In the genomic region with DNA sequence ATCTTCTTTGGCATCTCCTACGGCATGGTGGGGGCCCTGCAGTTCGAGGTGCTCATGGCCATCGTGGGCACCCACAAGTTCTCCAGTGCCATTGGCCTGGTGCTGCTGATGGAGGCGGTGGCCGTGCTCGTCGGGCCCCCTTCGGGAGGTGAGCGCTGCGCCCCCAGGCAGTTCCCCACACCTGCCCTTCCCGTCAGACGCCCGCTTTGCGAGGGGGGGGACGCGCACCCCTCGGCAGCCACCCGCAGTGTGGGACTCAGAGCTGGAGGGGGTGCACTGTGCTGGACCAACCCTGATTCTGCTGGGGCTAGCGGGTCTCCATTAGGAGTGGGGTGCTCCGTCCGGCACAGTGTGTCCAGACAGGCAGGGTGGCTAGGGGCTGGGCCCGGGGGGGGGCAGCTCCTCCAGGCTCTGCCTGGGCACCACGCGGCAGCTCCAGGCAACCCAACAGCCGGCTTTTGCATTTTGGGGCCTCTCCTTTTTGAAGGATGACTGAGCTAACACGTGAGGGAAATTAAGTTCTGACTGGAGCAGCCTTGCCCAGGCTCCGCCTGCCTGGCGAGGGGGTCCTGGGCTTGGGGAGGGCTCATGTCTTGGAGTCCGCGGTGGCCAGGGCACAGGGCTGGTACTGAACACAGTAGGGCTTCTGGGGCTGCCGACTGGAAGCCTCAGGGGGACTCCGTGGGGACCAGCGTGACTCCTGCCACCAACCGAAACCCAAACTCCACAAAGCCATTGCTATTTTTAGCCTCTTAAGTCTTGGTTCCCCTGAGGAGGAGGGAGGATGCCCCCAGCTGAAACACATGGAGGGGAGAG, we compare ENCODE assay signal across 10 cellular contexts. TPM values are rescaled to one million over a fixed set of nuclear protein-coding genes. Genes with fewer than 3 reads are reported as not detected.
A peak's percentile ranks its signal among the peaks of the same experiment; 100 is the strongest.
DNase-seq lines count a peak whose midpoint lies in the region; ATAC-seq and TF ChIP-seq lines count a peak whose summit lies in the region.
"Had no signal": no experiment of that assay in that cellular context is flagged by ENCODE, and none has a peak within 500 bp of the region (broad histone marks: within the 10 kb centered on the region; RNA-seq: fewer than 3 reads in every experiment).

No MANE protein-coding gene starts in this region.

- no peak overlapping the region for H3K9ac ChIP-seq in mammary epithelial cell (ENCODE audit: insufficient read depth, low read length)

- BruUV-seq in mammary epithelial cell (replicated peaks; lab: Mats Ljungman, UMichigan), result no TSS peak

- H3K4me1 ChIP-seq in heart left ventricle (peaks cover 49 to 94% (median 66%) of the 10 kb centered on the region in 12 donors), mammary epithelial cell (ENCODE audit: insufficient read depth, low read length) (peaks cover 83% of the 10 kb centered on the region), vagina (peaks cover 89% of the 10 kb centered on the region)

- no peak for ATAC-seq in heart left ventricle
- no peak for ATAC-seq in left cardiac atrium
- no peak for ATAC-seq in naive B cell (ENCODE audit: low read depth in 2 of 2)
- ATAC-seq in GM18861 (IDR thresholded peaks at IDR 0.05; ENCODE audit: unreplicated experiment), result no peak
- no peak for ATAC-seq in HG03280 (IDR thresholded peaks at IDR 0.05; ENCODE audit: unreplicated experiment)

- peaks cover 13% of the 10 kb centered on the region for H4K20me1 ChIP-seq in mammary epithelial cell (ENCODE audit: insufficient read depth, low read length)

- peak overlapping the region in 11 of 12 donors; percentile 28 to 86 (median 61) for H3K27ac ChIP-seq in heart left ventricle
- no peak overlapping the region for H3K27ac ChIP-seq in mammary epithelial cell (ENCODE audit: insufficient read depth, low read depth, low read length)
- H3K27ac ChIP-seq in vagina, result peak overlapping the region; percentile 85
- H3K27ac ChIP-seq: SJSA1 had no signal

- peak overlapping the region in 3 of 6 donors; percentile 22 to 81 (median 60) for H3K27ac Mint-ChIP-seq in naive B cell

- intact Hi-C loops in heart left ventricle (cut with DNase I), result loop anchor here in 8 of 10 donors (2.0 to 10.0 kb wide), 6 partner anchors 34 to 87 kb away; partner anchors contain the start of gene CSNK1D (in 2 of the 8)
- intact Hi-C loops in left cardiac atrium (cut with DNase I), result loop anchor here (2.0 to 5.0 kb wide), 3 partner anchors 34 to 84 kb away; partner anchors contain the start of gene CSNK1D (in 1 of the 2)
- intact Hi-C loops in mammary epithelial cell (cut with micrococcal nuclease), result no loop called here
- intact Hi-C loops in vagina (cut with DNase I), result no loop called here

- peak overlapping the region; percentile 56 for H3K4me2 ChIP-seq in mammary epithelial cell (ENCODE audit: insufficient read depth, low read depth, low read length)

- in situ Hi-C loops in mammary epithelial cell (cut with MboI; ENCODE audit: low sequenced_read_pairs in 2 of 2), result no loop called here

- no peaks in the 10 kb centered on the region for H3K36me3 Mint-ChIP-seq in naive B cell

- H3K9me3 Mint-ChIP-seq in naive B cell, result peaks cover 0 to 2% (median 0%) of the 10 kb centered on the region in 7 donors

- 74 to 76% (median 75%) methylated on average over 30 to 34 of the region's 34 CpGs for WGBS in heart left ventricle, 4 donors
- WGBS in mammary epithelial cell (ENCODE audit: low coverage, missing lambda C conversion rate), result 87% methylated on average over 11 of the region's 34 CpGs

- dilution Hi-C loops in mammary epithelial cell (cut with HindIII; ENCODE audit: low sequenced_read_pairs), result no loop called here

- peaks cover 26 to 58% (median 28%) of the 10 kb centered on the region in 3 donors for H3K4me1 Mint-ChIP-seq in naive B cell

- H3K4me3 ChIP-seq in heart left ventricle, result peak overlapping the region in 8 of 12 donors; percentile 0 to 34 (median 22)
- no peak overlapping the region for H3K4me3 ChIP-seq in mammary epithelial cell (replicated peaks in 1 of 3; ENCODE audit: insufficient read depth in 1 of 3, low read depth in 2 of 3, low read length in 3 of 3)
- peak overlapping the region; percentile 21 to 39 for H3K4me3 ChIP-seq in vagina
- H3K4me3 ChIP-seq: SJSA1 had no signal

- H3K36me3 ChIP-seq in heart left ventricle (peaks cover 0 to 53% (median 9%) of the 10 kb centered on the region in 9 donors), mammary epithelial cell (ENCODE audit: insufficient read depth, low read length) (peaks cover 5% of the 10 kb centered on the region), vagina (no peaks in the 10 kb centered on the region)

- no peak for TF ChIP-seq CTCF in heart left ventricle (IDR thresholded peaks at IDR 0.05)
- no peak for TF ChIP-seq CTCF in mammary epithelial cell (conservative IDR thresholded peaks at IDR 0.05 in 1 of 2, IDR thresholded peaks at IDR 0.05 in 1 of 2; ENCODE audit: extremely low read depth in 1 of 2, insufficient read depth in 1 of 2, low read depth in 1 of 2, low read length in 2 of 2)
- TF ChIP-seq CTCF in vagina (IDR thresholded peaks at IDR 0.05), result no peak

- TF ChIP-seq POLR2A in heart left ventricle (IDR thresholded peaks at IDR 0.05) (no peak), vagina (IDR thresholded peaks at IDR 0.05) (no peak)

- no peaks in the 10 kb centered on the region for H3K27me3 ChIP-seq in heart left ventricle
- no peaks in the 10 kb centered on the region for H3K27me3 ChIP-seq in mammary epithelial cell (ENCODE audit: insufficient read depth, low read length)
- no peaks in the 10 kb centered on the region for H3K27me3 ChIP-seq in vagina
- H3K27me3 ChIP-seq: SJSA1 had no signal

- peaks cover 79% of the 10 kb centered on the region for H3K79me2 ChIP-seq in mammary epithelial cell (ENCODE audit: insufficient read depth, low read length)

- DNase-seq in heart left ventricle (peak in 2 of 5 donors; percentile 33 to 62), left cardiac atrium (no peak), mammary epithelial cell (no peak), naive B cell (no peak), vagina (ENCODE audit: extremely low spot score in 2 of 2) (no peak), NCI-H524 treated with DMSO at 0.1 percent for 48 hours (lab: John Stamatoyannopoulos, UW) (no peak)
- DNase-seq: amniotic stem cell had no signal

- H3K9me3 ChIP-seq in heart left ventricle (no peaks in the 10 kb centered on the region), mammary epithelial cell (replicated peaks; ENCODE audit: insufficient read depth, low read length) (no peaks in the 10 kb centered on the region), vagina (no peaks in the 10 kb centered on the region)
- H3K9me3 ChIP-seq: SJSA1 had no signal

- CTCF ChIA-PET in mammary epithelial cell (lab: Charles Lee; ENCODE audit: low non-redundant PET), result interaction anchor here (0.6 kb wide), 1 partner anchor 17 kb away, joined by 5 read pairs; no protein-coding TSS in a partner anchor

- no peak overlapping the region for H2AFZ ChIP-seq in mammary epithelial cell (ENCODE audit: low read depth, low read length)

- peak overlapping the region in 7 of 8 donors; percentile 50 to 91 (median 73) for H3K4me3 Mint-ChIP-seq in naive B cell

- no peaks in the 10 kb centered on the region for H3K27me3 Mint-ChIP-seq in naive B cell

RNA-seq across cellular contexts. Expression of gene SLC16A3, which starts 9.1 kb away (rescaled TPM):
- 10 to 100 TPM in 5 of 9 donors, 1 to 10 TPM in 4; 6.5 to 56.0 (median 12.9) TPM for total RNA-seq in heart left ventricle
- 10 to 100 TPM in 1 of 2 donors, 1 to 10 TPM in 1; 8.3 to 33.9 TPM for polyA plus RNA-seq in heart left ventricle
- total RNA-seq in left cardiac atrium, result 10 to 100 TPM; 18.4 to 35.7 TPM
- 100 to 1,000 TPM; 180 to 212 TPM for total RNA-seq in mammary epithelial cell
- polyA plus RNA-seq in mammary epithelial cell, result 118 TPM
- polyA minus RNA-seq in mammary epithelial cell, result 42.3 TPM
- 1 to 10 TPM; 1.9 to 3.6 (median 1.9) TPM for polyA plus RNA-seq in naive B cell (ENCODE audit: low read depth in 6 of 6)
- total RNA-seq in vagina, result 21.1 TPM

RNA-seq across cellular contexts. Expression of gene CCDC57, which starts 25.3 kb away (rescaled TPM):
- total RNA-seq in heart left ventricle, result 10 to 100 TPM in 5 of 9 donors, 1 to 10 TPM in 4; 4.3 to 17.6 (median 10.7) TPM
- 1 to 10 TPM; 8.7 to 9.5 TPM for polyA plus RNA-seq in heart left ventricle
- 10 to 100 TPM; 11.9 to 17.2 TPM for total RNA-seq in left cardiac atrium
- 10 to 100 TPM; 24.8 to 52.0 TPM for total RNA-seq in mammary epithelial cell
- 14.1 TPM for polyA plus RNA-seq in mammary epithelial cell
- polyA minus RNA-seq in mammary epithelial cell, result 7.5 TPM
- polyA plus RNA-seq in naive B cell (ENCODE audit: low read depth in 6 of 6), result 10 to 100 TPM; 15.9 to 31.8 (median 26.5) TPM
- 26.5 TPM for total RNA-seq in vagina

RNA-seq across cellular contexts. Expression of gene CSNK1D, which starts 35.5 kb away (rescaled TPM):
- total RNA-seq in heart left ventricle (10 to 100 TPM; 38.4 to 83.9 (median 66.1) TPM), left cardiac atrium (10 to 100 TPM; 63.6 to 88.2 TPM), mammary epithelial cell (100 to 1,000 TPM in 1 of 2 donors, 10 to 100 TPM in 1; 68.7 to 163 TPM), vagina (67.8 TPM)
- polyA plus RNA-seq in heart left ventricle (10 to 100 TPM; 47.5 to 88.1 TPM), mammary epithelial cell (146 TPM), naive B cell (ENCODE audit: low read depth in 6 of 6) (10 to 100 TPM; 27.7 to 78.6 (median 63.4) TPM)
- 216 TPM for polyA minus RNA-seq in mammary epithelial cell

Comparison
In these comparisons a context has a peak if more than half of its experiments do, and no peak if none do; other contexts are left out.
1. H3K4me3 ChIP-seq: peak in heart left ventricle (8 of 12) and vagina (2 of 2); none in mammary epithelial cell (0 of 3).
2. intact Hi-C loops: an anchor here in heart left ventricle (2.0 to 10.0 kb wide) and left cardiac atrium (2.0 to 5.0 kb wide); none called in mammary epithelial cell and vagina.